8 cellular contexts compared by ENCODE assay signal in the genomic region with DNA sequence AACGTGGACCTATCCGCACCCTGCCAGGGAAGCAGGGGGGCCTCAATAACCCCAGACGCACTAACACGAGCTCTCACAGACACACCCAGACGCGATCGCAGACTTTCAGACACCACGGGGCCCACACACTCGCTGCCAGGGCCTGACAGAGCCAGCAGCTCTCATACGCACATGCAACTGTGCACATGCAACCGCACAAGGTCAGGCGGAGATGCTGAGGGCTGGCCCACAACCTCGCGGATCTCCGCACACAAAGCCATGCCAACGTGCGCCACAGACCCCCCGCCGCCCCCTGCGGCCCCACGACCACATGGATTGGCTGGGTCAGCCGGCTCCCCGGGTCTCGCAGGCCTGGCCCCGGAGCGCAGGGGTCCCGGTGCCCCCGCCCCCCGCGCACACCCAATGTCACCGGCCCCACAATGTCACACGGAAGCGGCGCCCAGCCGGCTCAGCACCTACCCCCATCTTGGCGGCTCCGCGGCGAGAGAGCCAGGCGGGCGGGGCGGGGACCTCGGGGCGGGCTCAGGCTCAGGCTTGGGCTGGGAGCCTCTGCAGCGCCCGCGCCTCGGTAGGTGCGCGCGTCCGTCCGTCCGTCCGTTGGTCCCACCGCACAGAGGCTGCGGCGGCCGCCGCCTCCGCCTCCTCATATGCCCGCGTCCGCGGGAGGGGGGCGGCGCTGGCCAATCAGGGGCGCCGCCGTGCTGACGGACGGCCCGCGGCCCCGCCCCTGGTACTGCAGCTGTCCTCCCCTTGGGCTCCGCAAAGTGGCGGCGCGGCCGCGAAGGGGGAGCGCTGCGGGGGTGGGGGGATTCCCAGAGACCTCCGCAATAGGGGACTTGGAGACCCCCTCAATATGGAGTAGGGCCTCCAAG. TPM values are rescaled to one million over a fixed set of nuclear protein-coding genes. Genes with fewer than 3 reads are reported as not detected.
DNase-seq lines count a peak whose midpoint lies in the region; ATAC-seq, FAIRE-seq and TF ChIP-seq lines count a peak whose summit lies in the region.

A gene (minus strand): TSS at position 619 of the 872 bp plus-strand sequence. CDS start 154 bp downstream, at position 465.

- TF ChIP-seq CTCF in pancreas (IDR thresholded peaks at IDR 0.05) (no peak), upper lobe of left lung (IDR thresholded peaks at IDR 0.05) (no peak)

- no peaks in the 10 kb centered on the region for H3K36me3 ChIP-seq in HUES64 (ENCODE audit: insufficient read depth, low read length)
- no peaks in the 10 kb centered on the region for H3K36me3 ChIP-seq in pancreas
- H3K36me3 ChIP-seq in upper lobe of left lung, result no peaks in the 10 kb centered on the region

- TF ChIP-seq EP300 in upper lobe of left lung (IDR thresholded peaks at IDR 0.05), result no peak

- peak within 1 kb of the TSS; percentile 61 for H3K9ac ChIP-seq in HUES64 (ENCODE audit: low read depth, low read length)

- H3K27me3 ChIP-seq in HUES64 (ENCODE audit: insufficient read depth, low read length), result peaks cover 64% of the 10 kb centered on the region
- peaks cover 0 to 13% (median 1%) of the 10 kb centered on the region in 4 donors for H3K27me3 ChIP-seq in pancreas
- H3K27me3 ChIP-seq in upper lobe of left lung, result peaks cover 0 to 45% (median 17%) of the 10 kb centered on the region in 4 donors

- peak; percentile 63 to 86 (median 84) for ATAC-seq in pancreas
- peak in 1 of 2 donors; percentile 79 for ATAC-seq in upper lobe of left lung (ENCODE audit: low FRiP score in 2 of 2)
- no peak for ATAC-seq in GM21515 (IDR thresholded peaks at IDR 0.05; ENCODE audit: unreplicated experiment)

- H3K4me3 ChIP-seq in HUES64 (ENCODE audit: low read length) (peak within 1 kb of the TSS; percentile 67), pancreas (peak within 1 kb of the TSS in 3 of 4 donors; percentile 26 to 54 (median 39)), upper lobe of left lung (peak within 1 kb of the TSS; percentile 16 to 52 (median 47))

- intact Hi-C loops in pancreas (cut with DNase I), result no loop called here

- H3K9me3 ChIP-seq in HUES64 (ENCODE audit: insufficient read depth, low read depth, low read length) (no peaks in the 10 kb centered on the region), pancreas (no peaks in the 10 kb centered on the region), upper lobe of left lung (no peaks in the 10 kb centered on the region)

- H3K27ac ChIP-seq in HUES64 (ENCODE audit: low read depth, low read length) (no peak within 1 kb of the TSS), pancreas (no peak within 1 kb of the TSS), upper lobe of left lung (no peak within 1 kb of the TSS)

- no peak for TF ChIP-seq POLR2A in upper lobe of left lung (IDR thresholded peaks at IDR 0.05)

- FAIRE-seq in pancreas (lab: Jason Lieb, UNC), result no peak

- H3K4me1 ChIP-seq in HUES64 (ENCODE audit: insufficient read depth, low read length) (peaks cover 11% of the 10 kb centered on the region), pancreas (no peaks in the 10 kb centered on the region), upper lobe of left lung (peaks cover 11 to 32% (median 14%) of the 10 kb centered on the region in 4 donors)

- DNase-seq in DMS114 treated with DMSO at 0.1 percent for 48 hours (lab: John Stamatoyannopoulos, UW; ENCODE audit: unreplicated experiment), result peak; percentile 70
- peak; percentile 63 for DNase-seq in RPMI8226
- DNase-seq in activated gamma-delta T cell treated with Interleukin-2 at 50 U/mL for 16 hours, result peak; percentile 53
- peak; percentile 43 for DNase-seq in glomerular visceral epithelial cell (ENCODE audit: extremely low spot score)
- DNase-seq in pancreas, result peak; percentile 23 to 75 (median 44)
- peak; percentile 48 to 93 for DNase-seq in upper lobe of left lung

- 2% methylated on average over 84 of the region's 84 CpGs for WGBS in HUES64
- 1 to 2% methylated on average over 39 to 84 of the region's 84 CpGs for whole genome bisulfite sequencing in pancreas, 2 donors
- WGBS in upper lobe of left lung, 2 donors, result 0 to 2% methylated on average over 4 to 64 of the region's 84 CpGs

RNA-seq across cellular contexts. Expression of the gene that starts here (rescaled TPM):
- 12.3 TPM for polyA plus RNA-seq in HUES64 (2013, experiment 1 of 2)
- 12.9 TPM for polyA plus RNA-seq in HUES64 (2013, experiment 2 of 2)
- total RNA-seq in pancreas (under 1 TPM; 0.09 to 0.44 (median 0.32) TPM), upper lobe of left lung (under 1 TPM in 4 of 6 donors, not detected in 2; under 0.01 to 0.51 (median 0.15) TPM)
- polyA plus RNA-seq in pancreas, result 1 to 10 TPM in 1 of 2 donors, under 1 TPM in 1; 0.30 to 1.2 TPM

Comparison
In these comparisons a context has a peak if more than half of its experiments do, and no peak if none do; other contexts are left out.
1. Peak in DNase-seq and H3K4me3 ChIP-seq in upper lobe of left lung; RNA of the gene not detected or under 1 TPM.